Comparison of ENCODE assay signal across 8 cellular contexts in the genomic region with DNA sequence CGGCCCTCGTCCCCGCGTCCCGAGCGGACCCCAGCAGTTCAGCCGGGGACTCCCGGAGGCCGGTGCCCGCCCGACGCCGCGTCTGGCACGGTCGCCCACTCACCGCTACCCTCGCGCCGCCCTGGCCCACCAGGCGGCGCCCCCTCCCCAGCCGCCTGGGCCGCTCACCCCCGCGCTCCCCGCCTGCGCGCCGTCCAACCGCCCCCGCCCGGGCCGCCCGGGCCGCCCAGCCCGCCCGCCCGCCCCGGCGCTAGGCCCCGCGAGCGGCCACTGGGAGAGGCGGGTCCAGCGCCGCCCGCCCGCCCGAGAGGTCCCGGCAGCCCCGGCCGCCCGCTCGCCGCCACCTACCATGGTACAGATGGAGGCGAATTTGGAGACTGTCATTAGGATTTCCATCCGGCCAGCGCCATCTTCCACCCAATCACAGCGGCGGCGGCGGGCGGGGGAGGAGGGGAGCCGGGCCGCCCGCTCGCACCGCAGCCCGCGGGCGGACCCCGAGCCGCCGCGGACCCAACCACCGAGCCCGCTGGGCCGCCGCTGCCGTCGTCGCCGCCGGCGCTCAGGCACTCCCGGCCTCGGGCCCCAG. TPM values are rescaled to one million over a fixed set of nuclear protein-coding genes. Genes with fewer than 3 reads are reported as not detected.
DNase-seq lines count a peak whose midpoint lies in the region; ATAC-seq and TF ChIP-seq lines count a peak whose summit lies in the region.

A gene with protein sequence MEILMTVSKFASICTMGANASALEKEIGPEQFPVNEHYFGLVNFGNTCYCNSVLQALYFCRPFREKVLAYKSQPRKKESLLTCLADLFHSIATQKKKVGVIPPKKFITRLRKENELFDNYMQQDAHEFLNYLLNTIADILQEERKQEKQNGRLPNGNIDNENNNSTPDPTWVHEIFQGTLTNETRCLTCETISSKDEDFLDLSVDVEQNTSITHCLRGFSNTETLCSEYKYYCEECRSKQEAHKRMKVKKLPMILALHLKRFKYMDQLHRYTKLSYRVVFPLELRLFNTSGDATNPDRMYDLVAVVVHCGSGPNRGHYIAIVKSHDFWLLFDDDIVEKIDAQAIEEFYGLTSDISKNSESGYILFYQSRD (minus strand): TSS at position 568 of the 586 bp plus-strand sequence. CDS start 172 bp downstream, at position 396.

- H3K27ac Mint-ChIP-seq in activated naive CD8-positive, alpha-beta T cell = peak within 1 kb of the TSS; percentile 100

- H3K9ac ChIP-seq in OCI-LY1 (ENCODE audit: low read length) = peak within 1 kb of the TSS; percentile 77

- no peaks in the 10 kb centered on the region for H3K36me3 Mint-ChIP-seq in activated naive CD8-positive, alpha-beta T cell

- intact Hi-C loops in left ventricle myocardium superior (cut with micrococcal nuclease) (no loop called here), sciatic nerve (cut with DNase I) (loop anchor here (5.0 to 10.0 kb wide), 2 partner anchors 83 to 184 kb away; partner anchors contain the start of gene RPL21)

- H3K27me3 ChIP-seq in OCI-LY1 (ENCODE audit: insufficient read depth, low read length) = peaks cover 4% of the 10 kb centered on the region; the same call in 1 of the 2 replicates

- peak within 1 kb of the TSS; percentile 99 for H3K4me3 Mint-ChIP-seq in activated naive CD8-positive, alpha-beta T cell

- H3K4me1 ChIP-seq in OCI-LY1 (ENCODE audit: insufficient read depth, low read length, severe bottlenecking) = peaks cover 15% of the 10 kb centered on the region

- no peaks in the 10 kb centered on the region for H3F3A ChIP-seq in OCI-LY1 (ENCODE audit: insufficient read depth, low read length)

- ATAC-seq in HG02571 (IDR thresholded peaks at IDR 0.05; ENCODE audit: unreplicated experiment) (peak; percentile 11), left ventricle myocardium superior (peak; percentile 10), sciatic nerve (no peak)

- H3K4me3 ChIP-seq in OCI-LY1 (ENCODE audit: low read depth, low read length, poor library complexity, severe bottlenecking) = peak within 1 kb of the TSS; percentile 74

- no peaks in the 10 kb centered on the region for H3K9me2 ChIP-seq in OCI-LY1 (ENCODE audit: low read depth, low read length)

- H3K79me2 ChIP-seq in OCI-LY1 (ENCODE audit: insufficient read depth, low read length) = no peaks in the 10 kb centered on the region

- no peaks in the 10 kb centered on the region for H3K9me3 ChIP-seq in OCI-LY1 (ENCODE audit: low read length)

- H2AFZ ChIP-seq in OCI-LY1 (ENCODE audit: low read length) = peak within 1 kb of the TSS; percentile 80

- H3K27ac ChIP-seq in OCI-LY1 (ENCODE audit: low read depth, low read length, poor library complexity, severe bottlenecking) = no peak within 1 kb of the TSS

- DNase-seq in NCI-H2227 (lab: John Stamatoyannopoulos, UW; ENCODE audit: unreplicated experiment) = peak; percentile 63
- no peak for DNase-seq in NCI-H2227 treated with DMSO at 0.1 percent for 48 hours (lab: John Stamatoyannopoulos, UW)
- peak; percentile 59 for DNase-seq in left ventricle myocardium superior
- DNase-seq in sciatic nerve (ENCODE audit: low spot score) = peak; percentile 64
- DNase-seq in cortex of kidney (lab: John Stamatoyannopoulos, UW) = no peak

- H3K4me2 ChIP-seq in OCI-LY1 (ENCODE audit: low read length) = peak within 1 kb of the TSS; percentile 93

- no peaks in the 10 kb centered on the region for H3K27me3 Mint-ChIP-seq in activated naive CD8-positive, alpha-beta T cell

- no peaks in the 10 kb centered on the region for H3K9me3 Mint-ChIP-seq in activated naive CD8-positive, alpha-beta T cell (ENCODE audit: low read depth)

- 0 out of 2 replicates have a peak, but pooled peaks cover 2% of the 10 kb centered on the region for H4K20me1 ChIP-seq in OCI-LY1 (ENCODE audit: insufficient read depth, low read length)

- H3K36me3 ChIP-seq in OCI-LY1 (ENCODE audit: insufficient read depth, low read length) = no peaks in the 10 kb centered on the region

- H3K4me1 Mint-ChIP-seq in activated naive CD8-positive, alpha-beta T cell (ENCODE audit: low read depth) = peaks cover 55% of the 10 kb centered on the region

- TF ChIP-seq CTCF in OCI-LY1 (IDR thresholded peaks at IDR 0.05; ENCODE audit: low read length) = no peak

RNA-seq across cellular contexts. Expression of the gene that starts here (rescaled TPM):
- total RNA-seq in left ventricle myocardium superior (20.1 TPM), sciatic nerve (32.7 TPM)

Comparison
In these comparisons a context has a peak if more than half of its experiments do, and no peak if none do; other contexts are left out.
1. DNase-seq: peak in NCI-H2227 (single experiment), left ventricle myocardium superior (single experiment) and sciatic nerve (single experiment); none in NCI-H2227 treated with DMSO at 0.1 percent for 48 hours (single experiment) and cortex of kidney (single experiment).